ENCODE assay signal across 5 cellular contexts in the genomic region with DNA sequence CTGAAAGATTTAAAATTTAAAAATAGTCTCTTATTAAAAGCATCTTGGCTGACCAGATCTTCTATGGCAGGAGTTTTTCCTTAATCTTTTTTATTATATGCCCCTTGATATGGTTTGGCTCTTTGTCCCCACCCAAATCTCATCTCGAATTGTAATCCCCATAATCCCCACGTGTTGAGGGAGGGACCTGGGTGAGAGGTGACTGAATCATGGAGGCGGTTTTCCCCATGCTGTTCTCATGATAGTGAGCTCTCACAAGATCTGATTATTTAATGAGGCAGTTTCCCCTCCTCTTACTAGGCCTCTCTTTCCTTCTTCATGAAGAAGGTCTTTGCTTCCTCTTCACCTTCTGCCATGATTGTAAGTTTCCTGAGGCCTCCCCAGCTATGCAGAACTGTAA.
DNase-seq lines count a peak whose midpoint lies in the region; ATAC-seq, FAIRE-seq and TF ChIP-seq lines count a peak whose summit lies in the region.
"Not testable (repeated sequence)": the region's sequence is repeated elsewhere in the genome, so short reads cannot be mapped to it uniquely, and the experiment has no call there.

No MANE protein-coding gene starts in this region.

- BruUV-seq in K562 (replicated peaks; lab: Mats Ljungman, UMichigan): not testable (repeated sequence)

- FAIRE-seq in K562 (lab: Jason Lieb, UNC): not testable (repeated sequence)

- peaks cover 12% of the 10 kb centered on the region for H3K36me3 Mint-ChIP-seq in activated CD8-positive, alpha-beta T cell treated with anti-CD3 and anti-CD28 coated beads for 36 hours (ENCODE audit: low read depth)

- TF ChIP-seq POLR2A in K562 (conservative IDR thresholded peaks at IDR 0.05): not testable (repeated sequence)

- not testable (repeated sequence) for H3K4me3 ChIP-seq in DND-41 (ENCODE audit: low read depth in 1 of 2, low read length in 2 of 2); K562; neutrophil (ENCODE audit: low read depth in 1 of 2, low read length in 1 of 2)

- H3K9me1 ChIP-seq in K562 (ENCODE audit: control insufficient read depth, insufficient read depth, low read length): not testable (repeated sequence)

- 75% methylated on average over 3 of the region's 3 CpGs for WGBS in K562 (ENCODE audit: insufficient coverage, low coverage, missing lambda C conversion rate)

- POLR2A ChIA-PET in activated CD8-positive, alpha-beta T cell treated with anti-CD3 and anti-CD28 coated beads for 36 hours (lab: Charles Lee); K562 (lab: Yijun Ruan, JAX): not testable (repeated sequence)

- not testable (repeated sequence) for H4K20me1 ChIP-seq in DND-41 (ENCODE audit: insufficient read depth, low read length); K562 (replicated peaks; ENCODE audit: control insufficient read depth, insufficient read depth, low read length)

- H3K9ac ChIP-seq in DND-41 (ENCODE audit: low read depth, low read length); K562 (ENCODE audit: insufficient read depth in 1 of 2, low read depth in 2 of 2, low read length in 2 of 2): not testable (repeated sequence)

- H3K27me3 Mint-ChIP-seq in activated CD8-positive, alpha-beta T cell treated with anti-CD3 and anti-CD28 coated beads for 36 hours: not testable (repeated sequence)

- H2AFZ ChIP-seq in DND-41 (ENCODE audit: low read depth, low read length); K562 (ENCODE audit: low read depth, low read length): not testable (repeated sequence)

- H3K27ac ChIP-seq in DND-41 (ENCODE audit: low read length): peak overlapping the region; percentile 79
- not testable (repeated sequence) for H3K27ac ChIP-seq in K562 (ENCODE audit: extremely low read depth, low read depth, low read length)
- H3K27ac ChIP-seq in neutrophil: peak overlapping the region; percentile 48

- H3K36me3 ChIP-seq in DND-41 (ENCODE audit: insufficient read depth, low read length) (peaks cover 15% of the 10 kb centered on the region; the same call in 1 of the 2 replicates), K562 (ENCODE audit: control insufficient read depth, insufficient read depth, low read length) (peaks cover 14% of the 10 kb centered on the region; the same call in 2 of the 3 replicates)
- H3K36me3 ChIP-seq in neutrophil: not testable (repeated sequence)

- not testable (repeated sequence) for TF ChIP-seq CTCF in DND-41 (IDR thresholded peaks at IDR 0.05; ENCODE audit: borderline replicate concordance, extremely low read depth, low read length, poor library complexity, severe bottlenecking); activated CD8-positive, alpha-beta T cell treated with anti-CD3 and anti-CD28 coated beads for 36 hours (IDR thresholded peaks at IDR 0.05); K562 (IDR thresholded peaks at IDR 0.05 in 2 of 3, conservative IDR thresholded peaks at IDR 0.05 in 1 of 3; ENCODE audit: insufficient read depth in 2 of 3, low read depth in 1 of 3, low read length in 3 of 3); neutrophil (IDR thresholded peaks at IDR 0.05)

- CTCF ChIA-PET in activated CD8-positive, alpha-beta T cell treated with anti-CD3 and anti-CD28 coated beads for 36 hours (lab: Charles Lee); K562 (lab: Yijun Ruan, JAX; ENCODE audit: low intra/inter-chr PET ratio): not testable (repeated sequence)

- intact Hi-C loops in activated CD8-positive, alpha-beta T cell treated with anti-CD3 and anti-CD28 coated beads for 36 hours (cut with micrococcal nuclease); K562 (cut with micrococcal nuclease): not testable (repeated sequence)

- in situ Hi-C loops in K562 (cut with MboI): not testable (repeated sequence)

- H3K9me3 ChIP-seq in DND-41 (ENCODE audit: insufficient read depth, low read length, severe bottlenecking); K562 (replicated peaks; ENCODE audit: control insufficient read depth, insufficient read depth, low read depth, low read length); neutrophil: not testable (repeated sequence)

- not testable (repeated sequence) for H3K4me3 Mint-ChIP-seq in activated CD8-positive, alpha-beta T cell treated with anti-CD3 and anti-CD28 coated beads for 36 hours

- not testable (repeated sequence) for DNase-seq in DND-41; K562 (ENCODE audit: extremely low read depth in 1 of 4, low spot score in 3 of 4)
- peak; percentile 5 for DNase-seq in NCI-H82 (lab: John Stamatoyannopoulos, UW)
- peak; percentile 8 for DNase-seq in activated CD8-positive, alpha-beta T cell treated with anti-CD3 and anti-CD28 coated beads for 36 hours

- not testable (repeated sequence) for H3K4me1 Mint-ChIP-seq in activated CD8-positive, alpha-beta T cell treated with anti-CD3 and anti-CD28 coated beads for 36 hours (ENCODE audit: low read depth)

- not testable (repeated sequence) for TF ChIP-seq RAD21 in K562 (CRISPR knock-in tag; conservative IDR thresholded peaks at IDR 0.05 in 1 of 2, IDR thresholded peaks at IDR 0.05 in 1 of 2)

- H3K79me2 ChIP-seq in DND-41 (ENCODE audit: insufficient read depth, low read length): peaks cover 25% of the 10 kb centered on the region
- peaks cover 13% of the 10 kb centered on the region; the same call in 2 of the 3 replicates for H3K79me2 ChIP-seq in K562 (ENCODE audit: control insufficient read depth, insufficient read depth, low read length)

- TF ChIP-seq EP300 in K562 (IDR thresholded peaks at IDR 0.05; ENCODE audit: low read length): not testable (repeated sequence)

- not testable (repeated sequence) for H3K27me3 ChIP-seq in DND-41 (ENCODE audit: insufficient read depth, low read length, poor library complexity); K562 (ENCODE audit: control insufficient read depth in 2 of 2, insufficient read depth in 2 of 2, low read length in 2 of 2); neutrophil

- H3K4me2 ChIP-seq in DND-41 (ENCODE audit: insufficient read depth, low read length); K562 (ENCODE audit: insufficient read depth, low read length): not testable (repeated sequence)

- peaks cover 49% of the 10 kb centered on the region for H3K4me1 ChIP-seq in DND-41 (ENCODE audit: insufficient read depth, low read length)
- not testable (repeated sequence) for H3K4me1 ChIP-seq in K562 (replicated peaks in 1 of 2; ENCODE audit: control insufficient read depth in 2 of 2, insufficient read depth in 2 of 2, low read length in 2 of 2); neutrophil (ENCODE audit: control insufficient read depth in 1 of 2, insufficient read depth in 1 of 2, low read depth in 1 of 2, low read length in 1 of 2)

- not testable (repeated sequence) for ATAC-seq in DND-41 (ENCODE audit: insufficient read depth, low read depth); activated CD8-positive, alpha-beta T cell treated with anti-CD3 and anti-CD28 coated beads for 36 hours; K562

- not testable (repeated sequence) for H3K27ac Mint-ChIP-seq in activated CD8-positive, alpha-beta T cell treated with anti-CD3 and anti-CD28 coated beads for 36 hours

- H3K9me3 Mint-ChIP-seq in activated CD8-positive, alpha-beta T cell treated with anti-CD3 and anti-CD28 coated beads for 36 hours: peaks cover 11% of the 10 kb centered on the region

TF ChIP-seq in K562, 482 proteins besides CTCF, POLR2A, EP300 and RAD21:
- TF ChIP-seq, protein P1, sequence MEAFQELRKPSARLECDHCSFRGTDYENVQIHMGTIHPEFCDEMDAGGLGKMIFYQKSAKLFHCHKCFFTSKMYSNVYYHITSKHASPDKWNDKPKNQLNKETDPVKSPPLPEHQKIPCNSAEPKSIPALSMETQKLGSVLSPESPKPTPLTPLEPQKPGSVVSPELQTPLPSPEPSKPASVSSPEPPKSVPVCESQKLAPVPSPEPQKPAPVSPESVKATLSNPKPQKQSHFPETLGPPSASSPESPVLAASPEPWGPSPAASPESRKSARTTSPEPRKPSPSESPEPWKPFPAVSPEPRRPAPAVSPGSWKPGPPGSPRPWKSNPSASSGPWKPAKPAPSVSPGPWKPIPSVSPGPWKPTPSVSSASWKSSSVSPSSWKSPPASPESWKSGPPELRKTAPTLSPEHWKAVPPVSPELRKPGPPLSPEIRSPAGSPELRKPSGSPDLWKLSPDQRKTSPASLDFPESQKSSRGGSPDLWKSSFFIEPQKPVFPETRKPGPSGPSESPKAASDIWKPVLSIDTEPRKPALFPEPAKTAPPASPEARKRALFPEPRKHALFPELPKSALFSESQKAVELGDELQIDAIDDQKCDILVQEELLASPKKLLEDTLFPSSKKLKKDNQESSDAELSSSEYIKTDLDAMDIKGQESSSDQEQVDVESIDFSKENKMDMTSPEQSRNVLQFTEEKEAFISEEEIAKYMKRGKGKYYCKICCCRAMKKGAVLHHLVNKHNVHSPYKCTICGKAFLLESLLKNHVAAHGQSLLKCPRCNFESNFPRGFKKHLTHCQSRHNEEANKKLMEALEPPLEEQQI (IDR thresholded peaks at IDR 0.05): peak; percentile 94
- TF ChIP-seq CC2D1A (IDR thresholded peaks at IDR 0.05) (peak; percentile 79), FOXM1 (IDR thresholded peaks at IDR 0.05; ENCODE audit: low read depth) (0 out of 2 replicates have a peak, but pooled peaks have one; percentile 19)
- not testable (repeated sequence) for TF ChIP-seq FOXM1 (CRISPR knock-in tag; IDR thresholded peaks at IDR 0.05; ENCODE audit: low read depth)
- TF ChIP-seq, protein P2, sequence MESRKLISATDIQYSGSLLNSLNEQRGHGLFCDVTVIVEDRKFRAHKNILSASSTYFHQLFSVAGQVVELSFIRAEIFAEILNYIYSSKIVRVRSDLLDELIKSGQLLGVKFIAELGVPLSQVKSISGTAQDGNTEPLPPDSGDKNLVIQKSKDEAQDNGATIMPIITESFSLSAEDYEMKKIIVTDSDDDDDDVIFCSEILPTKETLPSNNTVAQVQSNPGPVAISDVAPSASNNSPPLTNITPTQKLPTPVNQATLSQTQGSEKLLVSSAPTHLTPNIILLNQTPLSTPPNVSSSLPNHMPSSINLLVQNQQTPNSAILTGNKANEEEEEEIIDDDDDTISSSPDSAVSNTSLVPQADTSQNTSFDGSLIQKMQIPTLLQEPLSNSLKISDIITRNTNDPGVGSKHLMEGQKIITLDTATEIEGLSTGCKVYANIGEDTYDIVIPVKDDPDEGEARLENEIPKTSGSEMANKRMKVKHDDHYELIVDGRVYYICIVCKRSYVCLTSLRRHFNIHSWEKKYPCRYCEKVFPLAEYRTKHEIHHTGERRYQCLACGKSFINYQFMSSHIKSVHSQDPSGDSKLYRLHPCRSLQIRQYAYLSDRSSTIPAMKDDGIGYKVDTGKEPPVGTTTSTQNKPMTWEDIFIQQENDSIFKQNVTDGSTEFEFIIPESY (CRISPR knock-in tag; IDR thresholded peaks at IDR 0.05): 0 out of 2 replicates have a peak, but pooled peaks have one; percentile 38
TF ChIP-seq in K562: peak in this region for 4; not testable (repeated sequence) for 478.
